Comparison of ENCODE assay signal across 11 cellular contexts in the genomic region with DNA sequence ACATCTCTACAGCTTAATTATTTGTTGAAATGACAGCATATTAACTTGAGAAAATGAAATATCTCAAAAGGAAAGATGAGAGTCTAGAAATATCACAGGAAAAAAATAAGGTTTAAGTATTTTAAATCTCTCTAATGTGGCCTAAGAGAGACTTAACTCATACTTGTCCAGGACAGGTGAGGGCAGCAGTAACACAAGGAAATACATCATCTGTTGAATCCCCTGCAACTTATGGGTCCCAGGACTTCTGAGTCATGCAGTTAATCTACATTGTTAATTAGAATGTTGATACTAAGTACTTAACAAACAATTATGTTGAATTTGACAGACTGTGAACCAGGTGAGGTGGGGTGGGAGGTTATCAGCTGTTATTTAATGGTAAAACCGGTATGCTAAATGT.
DNase-seq lines count a peak whose midpoint lies in the region; ATAC-seq and TF ChIP-seq lines count a peak whose summit lies in the region.
"Had no signal": no experiment of that assay in that cellular context is flagged by ENCODE, and none has a peak within 500 bp of the region (broad histone marks: within the 10 kb centered on the region; RNA-seq: fewer than 3 reads in every experiment).

No MANE protein-coding gene starts in this region.

- H3K36me3 ChIP-seq in H7 (replicated peaks; ENCODE audit: control insufficient read depth, insufficient read depth, low read length) (no peaks in the 10 kb centered on the region), brain microvascular endothelial cell (replicated peaks) (no peaks in the 10 kb centered on the region)
- H3K36me3 ChIP-seq: spleen had no signal

- no peaks in the 10 kb centered on the region for H3K27me3 ChIP-seq in H7 (ENCODE audit: control insufficient read depth, insufficient read depth, low read length)
- peaks cover 51% of the 10 kb centered on the region for H3K27me3 ChIP-seq in foreskin keratinocyte
- peaks cover 7% of the 10 kb centered on the region for H3K27me3 ChIP-seq in brain microvascular endothelial cell (replicated peaks)

- TF ChIP-seq CTCF in foreskin keratinocyte (conservative IDR thresholded peaks at IDR 0.05), result peak; percentile 50
- no peak for TF ChIP-seq CTCF in brain microvascular endothelial cell (IDR thresholded peaks at IDR 0.05; ENCODE audit: low read depth, low read length, missing control alignments)

- no peak for ATAC-seq in foreskin keratinocyte
- ATAC-seq: CD8-positive, alpha-beta T cell had no signal

- in situ Hi-C loops in brain microvascular endothelial cell (cut with HindIII; ENCODE audit: low pct_ligation_motif_present, low sequenced_read_pairs), result no loop called here

- H3K4me1 ChIP-seq in foreskin keratinocyte, result no peaks in the 10 kb centered on the region

- H3K27ac ChIP-seq in foreskin keratinocyte, result no peak overlapping the region
- H3K27ac ChIP-seq in brain microvascular endothelial cell, result no peak overlapping the region
- H3K27ac ChIP-seq: spleen had no signal

- no peak overlapping the region for H3K4me3 ChIP-seq in H7 (ENCODE audit: insufficient read depth, low read depth, low read length)
- H3K4me3 ChIP-seq in brain microvascular endothelial cell (ENCODE audit: low read depth, low read length), result no peak overlapping the region
- H3K4me3 ChIP-seq: spleen had no signal

- DNase-seq in DMS153 treated with DMSO at 0.1 percent for 48 hours (lab: John Stamatoyannopoulos, UW; ENCODE audit: unreplicated experiment) (peak; percentile 17), H7 (peak; percentile 20), OCI-M1 (lab: John Stamatoyannopoulos, UW) (peak; percentile 57), foreskin keratinocyte (no peak), amniotic stem cell (lab: John Stamatoyannopoulos, UW) (no peak), NCI-H2227 treated with DMSO at 0.1 percent for 48 hours (lab: John Stamatoyannopoulos, UW) (no peak), brain microvascular endothelial cell (no peak)
- DNase-seq in activated CD8-positive, alpha-beta memory T cell treated with anti-CD3 and anti-CD28 coated beads, Interleukin-2, amount 50 U/mL, for 4 hours, result no peak
- DNase-seq: CD8-positive, alpha-beta T cell; KG1; spleen had no signal

Comparison
In these comparisons a context has a peak if more than half of its experiments do, and no peak if none do; other contexts are left out.
1. DNase-seq: peak in DMS153 treated with DMSO at 0.1 percent for 48 hours (single experiment), H7 (single experiment) and OCI-M1 (single experiment); none in foreskin keratinocyte (0 of 2), activated CD8-positive, alpha-beta memory T cell treated with anti-CD3 and anti-CD28 coated beads, Interleukin-2, amount 50 U/mL, for 4 hours (single experiment), amniotic stem cell (single experiment), NCI-H2227 treated with DMSO at 0.1 percent for 48 hours (single experiment) and brain microvascular endothelial cell (single experiment).